In the genomic region with DNA sequence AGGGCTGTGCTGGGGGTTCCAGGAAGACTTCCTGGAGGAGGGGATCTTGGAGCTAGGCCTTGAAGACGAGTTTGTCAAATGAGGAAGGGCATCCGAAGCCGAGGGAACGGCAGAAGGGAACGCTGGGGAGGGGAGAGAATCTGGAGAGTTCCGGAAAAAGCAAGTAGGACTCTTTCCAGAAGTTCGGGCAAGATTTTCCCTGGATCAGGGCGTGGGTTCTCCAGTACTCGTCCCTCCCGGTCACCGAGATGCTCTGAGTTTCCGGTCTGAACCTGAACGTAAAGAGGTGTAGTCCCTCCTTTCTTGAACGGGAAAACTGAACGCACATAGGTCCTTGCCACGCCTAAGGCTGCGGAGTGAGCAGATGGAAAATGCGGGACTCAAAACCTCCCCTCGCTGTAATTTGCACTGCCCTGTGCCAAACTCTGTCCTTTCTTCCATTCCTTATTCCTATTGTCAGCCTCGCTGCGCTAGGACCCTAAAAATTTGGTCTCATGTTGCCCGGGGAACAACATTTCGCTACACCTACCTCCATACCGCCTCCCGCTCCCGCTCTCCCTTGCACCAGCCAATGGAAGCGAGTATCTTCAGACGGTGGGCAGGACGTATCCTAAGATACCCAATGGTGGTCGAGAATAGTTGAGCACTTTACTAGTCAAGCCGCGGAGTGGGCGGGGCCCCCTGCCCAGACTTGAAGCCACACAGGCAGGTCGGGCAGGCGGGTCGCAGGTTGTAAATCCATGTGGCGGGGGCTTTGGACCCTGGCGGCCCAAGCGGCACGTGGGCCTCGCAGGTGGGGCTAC, we compare ENCODE assay signal across 8 cellular contexts. TPM values are rescaled to one million over a fixed set of nuclear protein-coding genes. Genes with fewer than 3 reads are reported as not detected.
DNase-seq lines count a peak whose midpoint lies in the region; ATAC-seq and TF ChIP-seq lines count a peak whose summit lies in the region.

A gene with protein sequence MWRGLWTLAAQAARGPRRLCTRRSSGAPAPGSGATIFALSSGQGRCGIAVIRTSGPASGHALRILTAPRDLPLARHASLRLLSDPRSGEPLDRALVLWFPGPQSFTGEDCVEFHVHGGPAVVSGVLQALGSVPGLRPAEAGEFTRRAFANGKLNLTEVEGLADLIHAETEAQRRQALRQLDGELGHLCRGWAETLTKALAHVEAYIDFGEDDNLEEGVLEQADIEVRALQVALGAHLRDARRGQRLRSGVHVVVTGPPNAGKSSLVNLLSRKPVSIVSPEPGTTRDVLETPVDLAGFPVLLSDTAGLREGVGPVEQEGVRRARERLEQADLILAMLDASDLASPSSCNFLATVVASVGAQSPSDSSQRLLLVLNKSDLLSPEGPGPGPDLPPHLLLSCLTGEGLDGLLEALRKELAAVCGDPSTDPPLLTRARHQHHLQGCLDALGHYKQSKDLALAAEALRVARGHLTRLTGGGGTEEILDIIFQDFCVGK (plus strand): TSS at position 682 of the 803 bp plus-strand sequence. CDS start 59 bp downstream, at position 741.

- H3K9me3 Mint-ChIP-seq in CD14-positive monocyte = peaks cover 0 to 7% (median 4%) of the 10 kb centered on the region in 7 donors

- TF ChIP-seq CTCF in CD14-positive monocyte (IDR thresholded peaks at IDR 0.05) = no peak
- TF ChIP-seq CTCF in liver (IDR thresholded peaks at IDR 0.05; ENCODE audit: low read depth, low read length, missing input control) = no peak

- ATAC-seq in GM19397 (IDR thresholded peaks at IDR 0.05; ENCODE audit: unreplicated experiment) = peak; percentile 71
- ATAC-seq in HG03571 (IDR thresholded peaks at IDR 0.05; ENCODE audit: unreplicated experiment) = peak; percentile 59

- peaks cover 13 to 20% of the 10 kb centered on the region in 2 donors for H3K36me3 Mint-ChIP-seq in CD14-positive monocyte

- peak within 1 kb of the TSS; percentile 84 to 91 for H3K27ac ChIP-seq in liver (ENCODE audit: low read depth in 1 of 2, low read length in 2 of 2)

- WGBS in liver = under 1% methylated on average over 41 of the region's 41 CpGs

- peak in 1 of 2 donors; percentile 24 for TF ChIP-seq RAD21 in liver (IDR thresholded peaks at IDR 0.05)

- no peaks in the 10 kb centered on the region for H3K9me3 ChIP-seq in liver (ENCODE audit: control insufficient read depth in 4 of 4, low read length in 3 of 4)

- peak within 1 kb of the TSS; percentile 95 to 99 for H3K4me3 Mint-ChIP-seq in CD14-positive monocyte

- no peaks in the 10 kb centered on the region for H3K27me3 ChIP-seq in liver (ENCODE audit: control insufficient read depth in 4 of 4, insufficient read depth in 4 of 4, low read length in 3 of 4)

- H3K4me1 ChIP-seq in liver (ENCODE audit: control insufficient read depth in 4 of 4, insufficient read depth in 4 of 4, low read length in 3 of 4) = peaks cover 12 to 42% (median 29%) of the 10 kb centered on the region in 4 donors

- no peaks in the 10 kb centered on the region for H3K36me3 ChIP-seq in liver (ENCODE audit: control insufficient read depth in 4 of 4, insufficient read depth in 3 of 4, low read depth in 1 of 4, low read length in 3 of 4)

- DNase-seq in CD14-positive monocyte (ENCODE audit: low spot score) (peak; percentile 95), NCI-H82 (lab: John Stamatoyannopoulos, UW) (peak; percentile 100), dermis microvascular lymphatic vessel endothelial cell (ENCODE audit: low read depth in 2 of 2) (peak; percentile 97 to 98)
- peak; percentile 97 to 98 for DNase-seq in activated CD4-positive, alpha-beta T cell treated with anti-CD3 and anti-CD28 coated beads, Interleukin-2, amount 50 U/mL, for 48 hours
- peak; percentile 98 for DNase-seq in stimulated activated CD4-positive, alpha-beta T cell treated with anti-CD3 and anti-CD28 coated beads, Interleukin-4, amount 100 ng/mL, for 24 hours

- H3K27ac Mint-ChIP-seq in CD14-positive monocyte = peak within 1 kb of the TSS; percentile 89 to 97 (median 92)

- peaks cover 0 to 1% (median 0%) of the 10 kb centered on the region in 3 donors for H3K27me3 Mint-ChIP-seq in CD14-positive monocyte (ENCODE audit: low read depth in 3 of 3)

- H3K9ac ChIP-seq in liver (ENCODE audit: low read depth in 1 of 2, low read length in 2 of 2) = peak within 1 kb of the TSS; percentile 75 to 83

- H3K4me1 Mint-ChIP-seq in CD14-positive monocyte = peaks cover 34% of the 10 kb centered on the region

- H3K4me3 ChIP-seq in liver (ENCODE audit: low read depth in 1 of 3, low read length in 3 of 3) = peak within 1 kb of the TSS; percentile 59 to 98 (median 94)

- intact Hi-C loops in CD14-positive monocyte (cut with micrococcal nuclease) = loop anchor here in 1 of 2 donors (5.0 kb wide), 1 partner anchor 35 kb away; a partner anchor contains a TSS

TF ChIP-seq in liver, 16 proteins besides CTCF, POLR2A, EP300 and RAD21:
- TF ChIP-seq, protein P1, sequence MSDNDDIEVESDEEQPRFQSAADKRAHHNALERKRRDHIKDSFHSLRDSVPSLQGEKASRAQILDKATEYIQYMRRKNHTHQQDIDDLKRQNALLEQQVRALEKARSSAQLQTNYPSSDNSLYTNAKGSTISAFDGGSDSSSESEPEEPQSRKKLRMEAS (IDR thresholded peaks at IDR 0.05) = no peak
- TF ChIP-seq NR2F2 (IDR thresholded peaks at IDR 0.05) (peak; percentile 34), YY1 (IDR thresholded peaks at IDR 0.05) (peak; percentile 94), EGR1 (IDR thresholded peaks at IDR 0.05; ENCODE audit: low read depth in 2 of 2) (peak in 1 of 2 donors; percentile 18), SP1 (IDR thresholded peaks at IDR 0.05) (peak; percentile 85), TAF1 (conservative IDR thresholded peaks at IDR 0.05) (no peak), FOXA1 (IDR thresholded peaks at IDR 0.05) (peak; percentile 48), HNF4A (conservative IDR thresholded peaks at IDR 0.05) (peak; percentile 23 to 45), RXRA (IDR thresholded peaks at IDR 0.05) (peak; percentile 38 to 54), JUND (IDR thresholded peaks at IDR 0.05) (peak; percentile 42 to 75), HNF4G (IDR thresholded peaks at IDR 0.05) (no peak), FOXA2 (IDR thresholded peaks at IDR 0.05) (no peak), GABPA (IDR thresholded peaks at IDR 0.05 in 1 of 2, conservative IDR thresholded peaks at IDR 0.05 in 1 of 2) (peak; percentile 77 to 89)
- TF ChIP-seq, protein P2, sequence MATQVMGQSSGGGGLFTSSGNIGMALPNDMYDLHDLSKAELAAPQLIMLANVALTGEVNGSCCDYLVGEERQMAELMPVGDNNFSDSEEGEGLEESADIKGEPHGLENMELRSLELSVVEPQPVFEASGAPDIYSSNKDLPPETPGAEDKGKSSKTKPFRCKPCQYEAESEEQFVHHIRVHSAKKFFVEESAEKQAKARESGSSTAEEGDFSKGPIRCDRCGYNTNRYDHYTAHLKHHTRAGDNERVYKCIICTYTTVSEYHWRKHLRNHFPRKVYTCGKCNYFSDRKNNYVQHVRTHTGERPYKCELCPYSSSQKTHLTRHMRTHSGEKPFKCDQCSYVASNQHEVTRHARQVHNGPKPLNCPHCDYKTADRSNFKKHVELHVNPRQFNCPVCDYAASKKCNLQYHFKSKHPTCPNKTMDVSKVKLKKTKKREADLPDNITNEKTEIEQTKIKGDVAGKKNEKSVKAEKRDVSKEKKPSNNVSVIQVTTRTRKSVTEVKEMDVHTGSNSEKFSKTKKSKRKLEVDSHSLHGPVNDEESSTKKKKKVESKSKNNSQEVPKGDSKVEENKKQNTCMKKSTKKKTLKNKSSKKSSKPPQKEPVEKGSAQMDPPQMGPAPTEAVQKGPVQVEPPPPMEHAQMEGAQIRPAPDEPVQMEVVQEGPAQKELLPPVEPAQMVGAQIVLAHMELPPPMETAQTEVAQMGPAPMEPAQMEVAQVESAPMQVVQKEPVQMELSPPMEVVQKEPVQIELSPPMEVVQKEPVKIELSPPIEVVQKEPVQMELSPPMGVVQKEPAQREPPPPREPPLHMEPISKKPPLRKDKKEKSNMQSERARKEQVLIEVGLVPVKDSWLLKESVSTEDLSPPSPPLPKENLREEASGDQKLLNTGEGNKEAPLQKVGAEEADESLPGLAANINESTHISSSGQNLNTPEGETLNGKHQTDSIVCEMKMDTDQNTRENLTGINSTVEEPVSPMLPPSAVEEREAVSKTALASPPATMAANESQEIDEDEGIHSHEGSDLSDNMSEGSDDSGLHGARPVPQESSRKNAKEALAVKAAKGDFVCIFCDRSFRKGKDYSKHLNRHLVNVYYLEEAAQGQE (IDR thresholded peaks at IDR 0.05) = peak; percentile 47
- TF ChIP-seq, protein P3, sequence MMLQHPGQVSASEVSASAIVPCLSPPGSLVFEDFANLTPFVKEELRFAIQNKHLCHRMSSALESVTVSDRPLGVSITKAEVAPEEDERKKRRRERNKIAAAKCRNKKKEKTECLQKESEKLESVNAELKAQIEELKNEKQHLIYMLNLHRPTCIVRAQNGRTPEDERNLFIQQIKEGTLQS (IDR thresholded peaks at IDR 0.05) = no peak
- TF ChIP-seq, protein P4, sequence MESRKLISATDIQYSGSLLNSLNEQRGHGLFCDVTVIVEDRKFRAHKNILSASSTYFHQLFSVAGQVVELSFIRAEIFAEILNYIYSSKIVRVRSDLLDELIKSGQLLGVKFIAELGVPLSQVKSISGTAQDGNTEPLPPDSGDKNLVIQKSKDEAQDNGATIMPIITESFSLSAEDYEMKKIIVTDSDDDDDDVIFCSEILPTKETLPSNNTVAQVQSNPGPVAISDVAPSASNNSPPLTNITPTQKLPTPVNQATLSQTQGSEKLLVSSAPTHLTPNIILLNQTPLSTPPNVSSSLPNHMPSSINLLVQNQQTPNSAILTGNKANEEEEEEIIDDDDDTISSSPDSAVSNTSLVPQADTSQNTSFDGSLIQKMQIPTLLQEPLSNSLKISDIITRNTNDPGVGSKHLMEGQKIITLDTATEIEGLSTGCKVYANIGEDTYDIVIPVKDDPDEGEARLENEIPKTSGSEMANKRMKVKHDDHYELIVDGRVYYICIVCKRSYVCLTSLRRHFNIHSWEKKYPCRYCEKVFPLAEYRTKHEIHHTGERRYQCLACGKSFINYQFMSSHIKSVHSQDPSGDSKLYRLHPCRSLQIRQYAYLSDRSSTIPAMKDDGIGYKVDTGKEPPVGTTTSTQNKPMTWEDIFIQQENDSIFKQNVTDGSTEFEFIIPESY (IDR thresholded peaks at IDR 0.05) = no peak

RNA-seq across cellular contexts. Expression of the gene that starts here (rescaled TPM):
- polyA plus RNA-seq in CD14-positive monocyte = 1 to 10 TPM; 1.0 to 1.7 TPM
- total RNA-seq in dermis microvascular lymphatic vessel endothelial cell = 7.6 and 9.1 TPM in 2 replicates
- 10 to 100 TPM in 1 of 2 donors, 1 to 10 TPM in 1; 9.8 to 15.5 TPM for total RNA-seq in liver
- 1 to 10 TPM; 4.9 to 9.4 TPM for polyA plus RNA-seq in liver

Comparison
In these comparisons a context has a peak if more than half of its experiments do, and no peak if none do; other contexts are left out.
1. Peak in every context shown above with its lines: DNase-seq, ATAC-seq, H3K4me3 ChIP-seq and H3K27ac ChIP-seq.